In genomic region chrX:29275928-29276327, GRCh38 we compare ENCODE assay signal across 27 cellular contexts.
"Had no signal": no experiment of that assay in that cellular context is flagged by ENCODE, and none has a peak within 500 bp of the region (broad histone marks: within the 10 kb centered on the region; RNA-seq: fewer than 3 reads in every experiment).

No MANE protein-coding gene starts in this region.

- H3K79me2 ChIP-seq: parathyroid adenoma had no signal

- H3K27ac ChIP-seq: neural progenitor cell, ovary, parathyroid adenoma, psoas muscle, suprapubic skin, testis, tibial artery, transverse colon, upper lobe of left lung, vagina had no signal

- H3K4me3 ChIP-seq: neural progenitor cell, ovary, psoas muscle, suprapubic skin, testis, tibial artery, transverse colon, upper lobe of left lung, vagina had no signal

- FAIRE-seq: small intestine, urothelium cell line had no signal

- H3K4me1 ChIP-seq: neural progenitor cell, parathyroid adenoma, psoas muscle, suprapubic skin, testis, tibial artery, transverse colon, upper lobe of left lung, vagina had no signal

- H2AFZ ChIP-seq: neural progenitor cell, parathyroid adenoma had no signal

- ATAC-seq: naive thymus-derived CD4-positive, alpha-beta T cell; natural killer cell; psoas muscle; right cardiac atrium; sciatic nerve; stimulated activated effector memory CD8-positive, alpha-beta T cell treated with anti-CD3 and anti-CD28 coated beads, Interleukin-12 subunit alpha, Interleukin-12 subunit beta, amount 100 ng/mL, for 72 hours; stimulated activated naive CD8-positive, alpha-beta T cell treated with anti-CD3 and anti-CD28 coated beads, Interleukin-15, amount 100 ng/mL, for 72 hours; stimulated activated naive CD8-positive, alpha-beta T cell treated with anti-CD3 and anti-CD28 coated beads, Interleukin-15, Interleukin-2, amounts not matched to agents 100 U/mL and 50 U/mL, for 24 hours had no signal

- H3K9ac ChIP-seq: neural progenitor cell, parathyroid adenoma had no signal

- H3K27me3 ChIP-seq: neural progenitor cell, ovary, suprapubic skin, testis, tibial artery, transverse colon, upper lobe of left lung, vagina had no signal

- H3K9me3 ChIP-seq: ovary, suprapubic skin, testis, tibial artery, transverse colon, upper lobe of left lung, vagina had no signal

- H3K4me2 ChIP-seq: neural progenitor cell had no signal

- DNase-seq: naive thymus-derived CD4-positive, alpha-beta T cell; natural killer cell; occipital lobe; ovary; posterior cingulate gyrus; psoas muscle; right cardiac atrium; small intestine; stimulated activated CD4-positive, alpha-beta T cell treated with anti-CD3 and anti-CD28 coated beads, Interleukin-15, amount 100 ng/mL, for 24 hours; stimulated activated CD4-positive, alpha-beta T cell treated with anti-CD3 and anti-CD28 coated beads, Interleukin-2, amount 100 ng/mL, for 24 hours; stimulated activated CD4-positive, alpha-beta T cell treated with anti-CD3 and anti-CD28 coated beads, Interleukin-2, amount 100 ng/mL, for 48 hours; stimulated activated CD4-positive, alpha-beta T cell treated with anti-CD3 and anti-CD28 coated beads, Interleukin-4, amount 100 ng/mL, for 24 hours; stimulated activated naive CD4-positive, alpha-beta T cell; stimulated activated naive CD8-positive, alpha-beta T cell treated with anti-CD3 and anti-CD28 coated beads, Interleukin-15, amount 100 ng/mL, for 72 hours; stimulated activated naive CD8-positive, alpha-beta T cell treated with anti-CD3 and anti-CD28 coated beads, Interleukin-15, Interleukin-2, amounts not matched to agents 100 U/mL and 50 U/mL, for 24 hours; substantia nigra; testis; tibial artery; transverse colon; upper lobe of left lung had no signal

- H3K36me3 ChIP-seq: neural progenitor cell, ovary, suprapubic skin, tibial artery, transverse colon, upper lobe of left lung, vagina had no signal
